Comparison of ENCODE assay signal across 10 cellular contexts in genomic region chr7:50264908-50265307, GRCh38. TPM values are rescaled to one million over a fixed set of nuclear protein-coding genes. Genes with fewer than 3 reads are reported as not detected.
DNase-seq lines count a peak whose midpoint lies in the region; ATAC-seq lines count a peak whose summit lies in the region.
"Had no signal": no experiment of that assay in that cellular context is flagged by ENCODE, and none has a peak within 500 bp of the region (broad histone marks: within the 10 kb centered on the region; RNA-seq: fewer than 3 reads in every experiment).

No MANE protein-coding gene starts in this region.

- H3K4me3 Mint-ChIP-seq in naive thymus-derived CD8-positive, alpha-beta T cell = peak overlapping the region; percentile 34 to 91 (median 86)

- peak; percentile 24 for ATAC-seq in GM18511 (IDR thresholded peaks at IDR 0.05; ENCODE audit: unreplicated experiment)
- peak in 1 of 2 donors; percentile 19 for ATAC-seq in naive thymus-derived CD8-positive, alpha-beta T cell

- peak; percentile 44 for DNase-seq in HT1080 (ENCODE audit: low read depth)
- DNase-seq in activated CD8-positive, alpha-beta memory T cell treated with anti-CD3 and anti-CD28 coated beads, Interleukin-2, amount 50 U/mL, for 4 hours = peak; percentile 38
- peak in 1 of 10 donors; percentile 38 for DNase-seq in naive thymus-derived CD8-positive, alpha-beta T cell
- DNase-seq in superior temporal gyrus (ENCODE audit: extremely low spot score) = no peak
- no peak for DNase-seq in activated effector memory CD4-positive, alpha-beta T cell treated with anti-CD3 and anti-CD28 coated beads, Interleukin-2, amount 50 U/mL, for 16 hours
- DNase-seq in DMS79 treated with DMSO at 0.1 percent for 48 hours (lab: John Stamatoyannopoulos, UW) = no peak
- DNase-seq: glutamatergic neuron, NCI-H1092 treated with DMSO at 0.1 percent for 48 hours had no signal

- POLR2A ChIA-PET in naive thymus-derived CD8-positive, alpha-beta T cell (lab: Charles Lee) = interaction anchor here (0.7 to 7.1 kb wide), 14 partner anchors 10 to 108 kb away, joined by 3 to 295 read pairs (median 12); partner anchors contain the start of gene IKZF1

- H3K36me3 Mint-ChIP-seq in naive thymus-derived CD8-positive, alpha-beta T cell = no peaks in the 10 kb centered on the region

- no peaks in the 10 kb centered on the region for H3K27me3 Mint-ChIP-seq in naive thymus-derived CD8-positive, alpha-beta T cell

- peaks cover 66 to 100% (median 98%) of the 10 kb centered on the region in 4 donors for H3K4me1 Mint-ChIP-seq in naive thymus-derived CD8-positive, alpha-beta T cell

- H3K9me3 Mint-ChIP-seq in naive thymus-derived CD8-positive, alpha-beta T cell = peaks cover 0 to 4% (median 0%) of the 10 kb centered on the region in 9 donors

- H3K27ac Mint-ChIP-seq in naive thymus-derived CD8-positive, alpha-beta T cell = peak overlapping the region; percentile 88 to 99 (median 96)

RNA-seq across cellular contexts. Expression of gene IKZF1, which starts 39.6 kb away (rescaled TPM):
- not detected in 2 replicates for total RNA-seq in HT1080 (2014; rRNA removed; shearing (Covaris generic))
- polyA plus RNA-seq in HT1080 (2015; cell fraction: cytosol; rRNA removed) = not detected in 2 replicates
- not detected in 2 replicates for polyA plus RNA-seq in HT1080 (2015; cell fraction: nucleus; rRNA removed)
- total RNA-seq in naive thymus-derived CD8-positive, alpha-beta T cell = 100 to 1,000 TPM; 416 to 435 TPM
- 100 to 1,000 TPM; 145 to 257 (median 209) TPM for polyA plus RNA-seq in naive thymus-derived CD8-positive, alpha-beta T cell
- total RNA-seq: G401 had no signal

Comparison
In these comparisons a context has a peak if more than half of its experiments do, and no peak if none do; other contexts are left out.
1. DNase-seq: peak in HT1080 (single experiment) and activated CD8-positive, alpha-beta memory T cell treated with anti-CD3 and anti-CD28 coated beads, Interleukin-2, amount 50 U/mL, for 4 hours (single experiment); none in superior temporal gyrus (single experiment), activated effector memory CD4-positive, alpha-beta T cell treated with anti-CD3 and anti-CD28 coated beads, Interleukin-2, amount 50 U/mL, for 16 hours (single experiment) and DMS79 treated with DMSO at 0.1 percent for 48 hours (single experiment).
2. RNA of gene IKZF1, which starts 39.6 kb away (total RNA-seq): 416 to 435 TPM in naive thymus-derived CD8-positive, alpha-beta T cell; not detected in HT1080; every median in the first group is over 100 times any median in the second.